35 cellular contexts compared by ENCODE assay signal in the genomic region with DNA sequence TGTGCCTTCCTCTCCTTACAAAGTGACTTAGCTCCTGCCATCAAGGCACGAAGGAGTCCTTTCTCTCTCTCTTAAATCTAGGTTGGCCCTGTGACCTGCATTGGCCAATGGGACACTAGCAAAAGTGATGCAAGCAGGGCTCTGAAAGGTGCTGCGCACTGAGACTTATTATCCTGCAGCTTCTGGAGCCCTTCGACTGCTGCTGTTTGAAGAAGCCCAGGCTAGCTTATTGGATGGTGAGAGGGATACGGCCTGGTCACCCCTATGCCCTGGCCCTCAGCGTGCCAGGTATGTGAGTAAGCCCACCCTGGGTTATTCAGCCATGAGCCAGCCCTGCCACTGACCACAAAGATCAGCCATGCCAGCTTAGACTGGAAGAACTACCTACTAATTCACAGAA.
"Had no signal": no experiment of that assay in that cellular context is flagged by ENCODE, and none has a peak within 500 bp of the region (broad histone marks: within the 10 kb centered on the region; RNA-seq: fewer than 3 reads in every experiment).

No MANE protein-coding gene starts in this region.

- DNase-seq: Karpas-422, Kasumi-1, KG1, MG63, MM.1S, MV-4-11, NCI-H1048, NCI-H1092, NCI-H1092 treated with DMSO at 0.1 percent for 48 hours, NCI-H1105, NCI-H1105 treated with DMSO at 0.1 percent for 48 hours, NCI-H1417, NCI-H1417 treated with DMSO at 0.1 percent for 48 hours, NCI-H1436, NCI-H1436 treated with DMSO at 0.1 percent for 48 hours, NCI-H146, NCI-H1694, NCI-H1694 treated with DMSO at 0.1 percent for 48 hours, NCI-H187, NCI-H187 treated with DMSO at 0.1 percent for 48 hours, NCI-H1930, NCI-H2029, NCI-H2029 treated with DMSO at 0.1 percent for 48 hours, NCI-H2081, NCI-H2081 treated with DMSO at 0.1 percent for 48 hours, NCI-H2107, NCI-H2171, NCI-H2171 treated with DMSO at 0.1 percent for 48 hours, NCI-H2227 treated with DMSO at 0.1 percent for 48 hours, NCI-H226, NCI-H345, NCI-H446, NCI-H446 treated with DMSO at 0.1 percent for 48 hours, NCI-H510A had no signal

- H3K36me3 ChIP-seq: MG63 had no signal

- H3K27ac ChIP-seq: KMS-11 had no signal

- H3K27me3 ChIP-seq: MG63 had no signal

- H3K9me3 ChIP-seq: MG63 had no signal

- H3K4me3 ChIP-seq: MG63 had no signal
